1 cellular context compared by ENCODE assay signal in genomic region chr10:71771204-71771603, GRCh38.
TF ChIP-seq lines count a peak whose summit lies in the region.

No MANE protein-coding gene starts in this region.

TF ChIP-seq in K562, 482 proteins besides CTCF, POLR2A, EP300 and RAD21:
- TF ChIP-seq ZBTB9 (CRISPR knock-in tag; IDR thresholded peaks at IDR 0.05) (0 out of 2 replicates have a peak, but pooled peaks have one; percentile 8), NFE2 (IDR thresholded peaks at IDR 0.05; ENCODE audit: low read depth) (0 out of 2 replicates have a peak, but pooled peaks have one; percentile 18), TCF3 (CRISPR knock-in tag; IDR thresholded peaks at IDR 0.05) (peak; percentile 16; the same call in 1 of the 2 replicates), CAMTA2 (CRISPR knock-in tag; conservative IDR thresholded peaks at IDR 0.05) (no peak), BCOR (IDR thresholded peaks at IDR 0.05) (no peak)
